1 cellular context compared by ENCODE assay signal in the genomic region with DNA sequence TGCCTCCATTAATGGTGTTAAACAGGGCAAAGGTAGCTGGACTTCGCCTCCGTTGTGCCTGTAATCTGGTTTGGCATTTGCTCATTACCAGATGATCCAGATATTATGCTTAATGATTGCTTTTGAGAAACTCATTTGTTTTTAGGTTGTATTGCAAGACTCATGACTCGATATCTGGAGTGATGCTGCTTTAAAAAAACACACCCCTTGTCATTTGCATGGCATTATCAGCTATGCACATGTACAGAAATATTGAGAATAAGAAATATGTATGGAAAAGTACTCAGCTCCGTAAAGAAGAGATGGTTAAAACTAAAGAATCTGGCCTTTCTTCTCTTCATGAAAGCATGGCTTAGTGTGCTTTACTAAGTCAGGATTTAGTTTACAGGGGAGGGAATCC.
TF ChIP-seq lines count a peak whose summit lies in the region.

No MANE protein-coding gene starts in this region.

TF ChIP-seq in HCT116, 20 proteins besides CTCF, POLR2A, EP300 and RAD21 (continued from another document):
- TF ChIP-seq, protein P1, sequence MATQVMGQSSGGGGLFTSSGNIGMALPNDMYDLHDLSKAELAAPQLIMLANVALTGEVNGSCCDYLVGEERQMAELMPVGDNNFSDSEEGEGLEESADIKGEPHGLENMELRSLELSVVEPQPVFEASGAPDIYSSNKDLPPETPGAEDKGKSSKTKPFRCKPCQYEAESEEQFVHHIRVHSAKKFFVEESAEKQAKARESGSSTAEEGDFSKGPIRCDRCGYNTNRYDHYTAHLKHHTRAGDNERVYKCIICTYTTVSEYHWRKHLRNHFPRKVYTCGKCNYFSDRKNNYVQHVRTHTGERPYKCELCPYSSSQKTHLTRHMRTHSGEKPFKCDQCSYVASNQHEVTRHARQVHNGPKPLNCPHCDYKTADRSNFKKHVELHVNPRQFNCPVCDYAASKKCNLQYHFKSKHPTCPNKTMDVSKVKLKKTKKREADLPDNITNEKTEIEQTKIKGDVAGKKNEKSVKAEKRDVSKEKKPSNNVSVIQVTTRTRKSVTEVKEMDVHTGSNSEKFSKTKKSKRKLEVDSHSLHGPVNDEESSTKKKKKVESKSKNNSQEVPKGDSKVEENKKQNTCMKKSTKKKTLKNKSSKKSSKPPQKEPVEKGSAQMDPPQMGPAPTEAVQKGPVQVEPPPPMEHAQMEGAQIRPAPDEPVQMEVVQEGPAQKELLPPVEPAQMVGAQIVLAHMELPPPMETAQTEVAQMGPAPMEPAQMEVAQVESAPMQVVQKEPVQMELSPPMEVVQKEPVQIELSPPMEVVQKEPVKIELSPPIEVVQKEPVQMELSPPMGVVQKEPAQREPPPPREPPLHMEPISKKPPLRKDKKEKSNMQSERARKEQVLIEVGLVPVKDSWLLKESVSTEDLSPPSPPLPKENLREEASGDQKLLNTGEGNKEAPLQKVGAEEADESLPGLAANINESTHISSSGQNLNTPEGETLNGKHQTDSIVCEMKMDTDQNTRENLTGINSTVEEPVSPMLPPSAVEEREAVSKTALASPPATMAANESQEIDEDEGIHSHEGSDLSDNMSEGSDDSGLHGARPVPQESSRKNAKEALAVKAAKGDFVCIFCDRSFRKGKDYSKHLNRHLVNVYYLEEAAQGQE (IDR thresholded peaks at IDR 0.05; ENCODE audit: low read depth) = no peak
- TF ChIP-seq POLR2AphosphoS5 (IDR thresholded peaks at IDR 0.05; ENCODE audit: low read depth, low read length) = no peak
- TF ChIP-seq EGR1 (IDR thresholded peaks at IDR 0.05; ENCODE audit: low read depth) = no peak
- TF ChIP-seq YY1 (IDR thresholded peaks at IDR 0.05; ENCODE audit: extremely low read depth, insufficient replicate concordance, low read depth, low read length) = no peak
- no peak for TF ChIP-seq CEBPB (IDR thresholded peaks at IDR 0.05; ENCODE audit: low read depth)
- TF ChIP-seq JUND (IDR thresholded peaks at IDR 0.05) = no peak
